ENCODE assay signal across 8 cellular contexts in genomic region chr2:25041928-25042320, GRCh38. TPM values are rescaled to one million over a fixed set of nuclear protein-coding genes. Genes with fewer than 3 reads are reported as not detected.
DNase-seq lines count a peak whose midpoint lies in the region; ATAC-seq and TF ChIP-seq lines count a peak whose summit lies in the region.

EFR3B (plus strand) TSS chr2:25042076; CDS start chr2:25042313, 237 bp downstream.

- CTCF ChIA-PET in CD8-positive, alpha-beta memory T cell (lab: Charles Lee), result interaction anchor here (0.8 kb wide), 1 partner anchor 13 kb away, joined by 4 read pairs; no protein-coding TSS in a partner anchor

- peak; percentile 85 to 93 (median 88) for DNase-seq in CD8-positive, alpha-beta memory T cell
- DNase-seq in GM20000 (ENCODE audit: low spot score), result peak; percentile 99
- DNase-seq in HS-5 (ENCODE audit: low read depth), result peak; percentile 51
- peak; percentile 94 to 97 for DNase-seq in NOMO-1 (lab: John Stamatoyannopoulos, UW; ENCODE audit: unreplicated experiment in 2 of 2)
- peak; percentile 50 to 76 (median 69) for DNase-seq in activated CD8-positive, alpha-beta memory T cell treated with anti-CD3 and anti-CD28 coated beads for 48 hours (ENCODE audit: low read depth in 2 of 3, low spot score in 2 of 3)
- peak; percentile 81 to 85 (median 83) for DNase-seq in effector memory CD4-positive, alpha-beta T cell
- peak; percentile 78 to 82 for DNase-seq in memory B cell (ENCODE audit: low spot score in 2 of 2)
- peak; percentile 77 to 89 (median 82) for DNase-seq in stimulated activated CD4-positive, alpha-beta T cell treated with anti-CD3 and anti-CD28 coated beads, TNF-alpha, amount 100 ng/mL, for 48 hours (ENCODE audit: low read depth in 3 of 3)

- peaks cover 31% of the 10 kb centered on the region for H3K27me3 ChIP-seq in CD8-positive, alpha-beta memory T cell (ENCODE audit: insufficient read depth, low read length, poor library complexity, severe bottlenecking)
- H3K27me3 ChIP-seq in effector memory CD4-positive, alpha-beta T cell (replicated peaks; ENCODE audit: control insufficient read depth, insufficient read depth, low read length, poor library complexity, severe bottlenecking), result peaks cover 29% of the 10 kb centered on the region

- ATAC-seq in memory B cell (ENCODE audit: low read depth), result peak; percentile 92

- TF ChIP-seq CTCF in GM20000 (IDR thresholded peaks at IDR 0.05; ENCODE audit: extremely low read depth, missing control alignments), result no peak

- POLR2A ChIA-PET in CD8-positive, alpha-beta memory T cell (lab: Charles Lee), result no interaction called here

- no peaks in the 10 kb centered on the region for H3K9me3 ChIP-seq in CD8-positive, alpha-beta memory T cell (ENCODE audit: low read length)
- H3K9me3 ChIP-seq in effector memory CD4-positive, alpha-beta T cell (ENCODE audit: control insufficient read depth, low read length), result no peaks in the 10 kb centered on the region

- peak within 1 kb of the TSS; percentile 80 to 88 (median 83) for H3K4me3 Mint-ChIP-seq in CD8-positive, alpha-beta memory T cell
- H3K4me3 Mint-ChIP-seq in memory B cell, result peak within 1 kb of the TSS; percentile 86

- peak within 1 kb of the TSS in 4 of 8 donors; percentile 31 to 84 (median 74) for H3K27ac Mint-ChIP-seq in CD8-positive, alpha-beta memory T cell
- no peak within 1 kb of the TSS for H3K27ac Mint-ChIP-seq in memory B cell

- H3K36me3 ChIP-seq in CD8-positive, alpha-beta memory T cell (ENCODE audit: insufficient read depth, low read length), result no peaks in the 10 kb centered on the region
- no peaks in the 10 kb centered on the region for H3K36me3 ChIP-seq in effector memory CD4-positive, alpha-beta T cell (ENCODE audit: control insufficient read depth, insufficient read depth, low read length)

- no peaks in the 10 kb centered on the region for H3K36me3 Mint-ChIP-seq in CD8-positive, alpha-beta memory T cell
- no peaks in the 10 kb centered on the region for H3K36me3 Mint-ChIP-seq in memory B cell

- no peaks in the 10 kb centered on the region for H3K9me3 Mint-ChIP-seq in CD8-positive, alpha-beta memory T cell
- no peaks in the 10 kb centered on the region for H3K9me3 Mint-ChIP-seq in memory B cell

- no peak within 1 kb of the TSS for H3K27ac ChIP-seq in CD8-positive, alpha-beta memory T cell (ENCODE audit: low read depth, low read length)
- no peak within 1 kb of the TSS for H3K27ac ChIP-seq in effector memory CD4-positive, alpha-beta T cell (ENCODE audit: insufficient read depth, low read length, poor library complexity, severe bottlenecking)

- H3K27me3 Mint-ChIP-seq in CD8-positive, alpha-beta memory T cell, result peaks cover 35 to 41% of the 10 kb centered on the region in 2 donors
- H3K27me3 Mint-ChIP-seq in memory B cell, result peaks cover 17% of the 10 kb centered on the region

- peak within 1 kb of the TSS; percentile 83 for H3K4me3 ChIP-seq in CD8-positive, alpha-beta memory T cell (ENCODE audit: low read length)
- peak within 1 kb of the TSS; percentile 57 for H3K4me3 ChIP-seq in effector memory CD4-positive, alpha-beta T cell (ENCODE audit: insufficient read depth, low read depth, low read length, poor library complexity, severe bottlenecking)

- H3K4me1 ChIP-seq in CD8-positive, alpha-beta memory T cell (ENCODE audit: insufficient read depth, low read length), result peaks cover 19% of the 10 kb centered on the region
- H3K4me1 ChIP-seq in effector memory CD4-positive, alpha-beta T cell (ENCODE audit: control insufficient read depth, insufficient read depth, low read length, poor library complexity, severe bottlenecking), result peaks cover 17% of the 10 kb centered on the region

- peaks cover 18 to 29% (median 20%) of the 10 kb centered on the region in 3 donors for H3K4me1 Mint-ChIP-seq in CD8-positive, alpha-beta memory T cell
- peaks cover 21% of the 10 kb centered on the region for H3K4me1 Mint-ChIP-seq in memory B cell

RNA-seq across cellular contexts. Expression of gene EFR3B, which starts in this region (rescaled TPM):
- total RNA-seq in CD8-positive, alpha-beta memory T cell, result under 1 TPM; 0.20 to 0.27 TPM
- polyA plus RNA-seq in CD8-positive, alpha-beta memory T cell, result 0.16 TPM

Comparison
In these comparisons a context has a peak if more than half of its experiments do, and no peak if none do; other contexts are left out.
1. Peak in DNase-seq and H3K4me3 ChIP-seq in CD8-positive, alpha-beta memory T cell; RNA of the gene not detected or under 1 TPM.